Comparison of ENCODE assay signal across 25 cellular contexts in the genomic region with DNA sequence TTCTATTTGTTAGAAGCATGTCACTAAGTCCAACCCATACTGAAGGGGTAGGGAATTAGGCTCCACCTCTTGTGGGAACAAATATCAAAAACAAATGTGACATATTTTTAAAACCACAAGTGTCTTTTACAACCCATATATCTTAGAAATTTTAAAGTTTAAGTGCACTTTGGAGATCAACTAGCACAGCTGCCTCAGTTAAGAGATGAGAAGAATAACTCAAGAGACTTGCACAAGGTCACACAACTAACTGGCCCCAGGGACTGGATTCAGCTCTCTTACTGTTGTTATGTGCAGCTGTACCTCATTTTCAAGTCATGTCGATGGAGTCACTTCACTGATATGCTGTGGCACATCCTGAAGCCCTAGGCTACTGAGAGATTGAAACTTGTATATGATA.
"Had no signal": no experiment of that assay in that cellular context is flagged by ENCODE, and none has a peak within 500 bp of the region (broad histone marks: within the 10 kb centered on the region; RNA-seq: fewer than 3 reads in every experiment).

No MANE protein-coding gene starts in this region.

- H3K36me3 Mint-ChIP-seq: activated CD8-positive, alpha-beta memory T cell treated with anti-CD3 and anti-CD28 coated beads, Interleukin-2, amount 10 ng/mL, durations not matched to agents 7 days and 5 days; activated naive CD4-positive, alpha-beta T cell treated with anti-CD3 and anti-CD28 coated beads, Interleukin-2, amount 50 U/mL, for 24 hours had no signal

- H3K4me1 ChIP-seq: breast epithelium had no signal

- H3K4me3 ChIP-seq: breast epithelium, Peyer's patch had no signal

- H3K27ac Mint-ChIP-seq: activated B cell treated with CpG ODN at 0.5 μM for 24 hours; activated CD4-positive, alpha-beta T cell treated with anti-CD3 and anti-CD28 coated beads, Interleukin-2, amount 10 ng/mL, durations not matched to agents 24 days and 14 days; activated CD8-positive, alpha-beta memory T cell treated with anti-CD3 and anti-CD28 coated beads, Interleukin-2, amount 10 ng/mL, durations not matched to agents 7 days and 5 days; activated naive CD4-positive, alpha-beta T cell treated with anti-CD3 and anti-CD28 coated beads, Interleukin-2, amount 50 U/mL, for 24 hours; activated T-cell treated with anti-CD3 and anti-CD28 coated beads, Interleukin-2, amount 50 U/mL, for 24 hours; activated T-helper 1 cell treated with anti-CD3 and anti-CD28 coated beads, Interleukin-12 subunit alpha, Interleukin-12 subunit beta, Interleukin-2, Interleukin-4 antibody, amounts not matched to agents 30 ng/mL and 10 ng/mL and 1 ng/mL, durations not matched to agents 14 hours and 24 hours and 36 hours had no signal

- H3K27ac ChIP-seq: breast epithelium, Peyer's patch had no signal

- H3K9me3 ChIP-seq: breast epithelium, Peyer's patch had no signal

- H3K27me3 ChIP-seq: breast epithelium, Peyer's patch had no signal

- DNase-seq: activated B cell treated with CpG ODN at 0.5 μM for 24 hours; activated CD4-positive, alpha-beta T cell treated with anti-CD3 and anti-CD28 coated beads for 1 hour; activated CD4-positive, alpha-beta T cell treated with anti-CD3 and anti-CD28 coated beads, Interleukin-2, amount 10 ng/mL, durations not matched to agents 24 days and 14 days; activated CD4-positive, alpha-beta T cell treated with anti-CD3 and anti-CD28 coated beads, Interleukin-2, amount 50 U/mL, for 48 hours; activated CD8-positive, alpha-beta memory T cell treated with anti-CD3 and anti-CD28 coated beads, Interleukin-2, amount 10 ng/mL, durations not matched to agents 7 days and 5 days; activated effector memory CD4-positive, alpha-beta T cell treated with Interleukin-2 at 50 U/mL for 16 hours; activated naive CD4-positive, alpha-beta T cell; activated T-cell treated with anti-CD3 and anti-CD28 coated beads, Interleukin-2, amount 50 U/mL, for 24 hours; aorta; caudate nucleus; NCI-H1105 treated with DMSO at 0.1 percent for 48 hours; NCI-H146; NCI-H187 treated with DMSO at 0.1 percent for 48 hours; NCI-H2081 treated with DMSO at 0.1 percent for 48 hours; NCI-H2171 treated with DMSO at 0.1 percent for 48 hours; NCI-H345; NCI-H510A treated with DMSO at 0.1 percent for 48 hours; NCI-H69; Peyer's patch; SHP77 treated with DMSO at 0.1 percent for 48 hours; T-helper 2 cell; T1000 had no signal

- H3K36me3 ChIP-seq: breast epithelium, Peyer's patch had no signal

- H3K4me3 Mint-ChIP-seq: activated B cell treated with CpG ODN at 0.5 μM for 24 hours; activated CD4-positive, alpha-beta T cell treated with anti-CD3 and anti-CD28 coated beads, Interleukin-2, amount 10 ng/mL, durations not matched to agents 24 days and 14 days; activated CD8-positive, alpha-beta memory T cell treated with anti-CD3 and anti-CD28 coated beads, Interleukin-2, amount 10 ng/mL, durations not matched to agents 7 days and 5 days; activated naive CD4-positive, alpha-beta T cell treated with anti-CD3 and anti-CD28 coated beads, Interleukin-2, amount 50 U/mL, for 24 hours; activated T-cell treated with anti-CD3 and anti-CD28 coated beads, Interleukin-2, amount 50 U/mL, for 24 hours; activated T-helper 1 cell treated with anti-CD3 and anti-CD28 coated beads, Interleukin-12 subunit alpha, Interleukin-12 subunit beta, Interleukin-2, Interleukin-4 antibody, amounts not matched to agents 30 ng/mL and 10 ng/mL and 1 ng/mL, durations not matched to agents 14 hours and 24 hours and 36 hours had no signal

- H3K27me3 Mint-ChIP-seq: activated B cell treated with CpG ODN at 0.5 μM for 24 hours; activated CD4-positive, alpha-beta T cell treated with anti-CD3 and anti-CD28 coated beads, Interleukin-2, amount 10 ng/mL, durations not matched to agents 24 days and 14 days; activated CD8-positive, alpha-beta memory T cell treated with anti-CD3 and anti-CD28 coated beads, Interleukin-2, amount 10 ng/mL, durations not matched to agents 7 days and 5 days; activated naive CD4-positive, alpha-beta T cell treated with anti-CD3 and anti-CD28 coated beads, Interleukin-2, amount 50 U/mL, for 24 hours; activated T-cell treated with anti-CD3 and anti-CD28 coated beads, Interleukin-2, amount 50 U/mL, for 24 hours had no signal

- ATAC-seq: activated CD8-positive, alpha-beta memory T cell treated with anti-CD3 and anti-CD28 coated beads, Interleukin-2, amount 10 ng/mL, durations not matched to agents 7 days and 5 days had no signal

- H3K9me3 Mint-ChIP-seq: activated CD4-positive, alpha-beta T cell treated with anti-CD3 and anti-CD28 coated beads, Interleukin-2, amount 10 ng/mL, durations not matched to agents 24 days and 14 days had no signal

- H3K4me1 Mint-ChIP-seq: activated B cell treated with CpG ODN at 0.5 μM for 24 hours; activated CD4-positive, alpha-beta T cell treated with anti-CD3 and anti-CD28 coated beads, Interleukin-2, amount 10 ng/mL, durations not matched to agents 24 days and 14 days; activated CD8-positive, alpha-beta memory T cell treated with anti-CD3 and anti-CD28 coated beads, Interleukin-2, amount 10 ng/mL, durations not matched to agents 7 days and 5 days; activated naive CD4-positive, alpha-beta T cell treated with anti-CD3 and anti-CD28 coated beads, Interleukin-2, amount 50 U/mL, for 24 hours had no signal
